In the genomic region with DNA sequence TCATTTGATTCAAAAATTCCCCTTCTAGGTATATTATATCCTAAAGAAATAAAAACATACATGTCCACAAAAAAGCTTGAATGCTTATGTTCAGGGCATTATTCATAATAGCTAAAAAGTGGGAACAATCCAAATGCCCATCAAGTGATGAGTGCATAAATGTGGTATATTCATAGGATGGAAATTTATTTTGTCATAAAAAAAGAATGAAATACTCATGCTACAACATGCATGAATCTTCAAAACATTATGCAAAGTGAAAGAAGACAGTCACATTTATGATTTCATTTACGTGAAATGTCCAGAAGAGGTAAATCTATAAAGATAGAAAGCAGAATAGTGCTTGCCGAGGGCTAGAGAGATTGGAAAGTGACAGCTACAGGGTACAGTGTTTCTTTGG, we compare ENCODE assay signal across 5 cellular contexts.
"Had no signal": no experiment of that assay in that cellular context is flagged by ENCODE, and none has a peak within 500 bp of the region (broad histone marks: within the 10 kb centered on the region; RNA-seq: fewer than 3 reads in every experiment).

No MANE protein-coding gene starts in this region.

- H3K4me3 ChIP-seq: K562 had no signal

- H3K27ac ChIP-seq: HL-60 had no signal

- DNase-seq: IMR-90 had no signal

- ATAC-seq: HepG2, K562 had no signal

- FAIRE-seq: HepG2, HTR-8/SVneo, K562 had no signal
